Comparison of ENCODE assay signal across 1 cellular context in the genomic region with DNA sequence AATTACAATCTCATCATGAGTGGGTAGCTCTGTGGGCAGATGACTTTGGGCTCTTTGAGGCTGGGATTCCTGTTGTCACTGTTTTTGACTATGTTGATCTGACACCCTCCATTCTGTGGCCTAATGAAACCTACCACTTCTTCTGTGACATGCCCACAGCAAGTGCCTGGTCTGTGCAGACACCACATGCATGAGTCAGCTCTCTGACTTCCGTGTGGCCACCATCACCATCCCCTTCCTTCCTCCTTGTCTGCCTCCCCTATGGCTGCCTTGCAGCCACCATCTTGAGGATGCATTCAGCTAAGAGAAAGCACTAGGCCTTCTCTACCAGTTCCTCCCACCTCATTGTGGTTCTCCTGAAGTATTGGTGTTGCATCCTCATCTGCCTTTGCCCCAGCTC.
A peak's percentile ranks its signal among the peaks of the same experiment; 100 is the strongest.
TF ChIP-seq lines count a peak whose summit lies in the region.

No MANE protein-coding gene starts in this region.

TF ChIP-seq in K562, 482 proteins besides CTCF, POLR2A, EP300 and RAD21:
- no peak for TF ChIP-seq MTA1 (IDR thresholded peaks at IDR 0.05; ENCODE audit: borderline replicate concordance)
- TF ChIP-seq NFE2 (IDR thresholded peaks at IDR 0.05; ENCODE audit: low read depth) = peak; percentile 52; the same call in 1 of the 2 replicates
- peak in 2 of 3 experiments; percentile 25 to 63 for TF ChIP-seq YY1 (IDR thresholded peaks at IDR 0.05; ENCODE audit: borderline replicate concordance in 1 of 3, control insufficient read depth in 1 of 3, extremely low read depth in 1 of 3, insufficient read depth in 3 of 3, insufficient read length in 1 of 3, insufficient replicate concordance in 2 of 3, low read depth in 1 of 3, low read length in 2 of 3)
